23 cellular contexts compared by ENCODE assay signal in genomic region chr15:65336369-65336766, GRCh38. TPM values are rescaled to one million over a fixed set of nuclear protein-coding genes. Genes with fewer than 3 reads are reported as not detected.
DNase-seq lines count a peak whose midpoint lies in the region; ATAC-seq, FAIRE-seq and TF ChIP-seq lines count a peak whose summit lies in the region.
"Had no signal": no experiment of that assay in that cellular context is flagged by ENCODE, and none has a peak within 500 bp of the region (broad histone marks: within the 10 kb centered on the region; RNA-seq: fewer than 3 reads in every experiment).

No MANE protein-coding gene starts in this region.

- peaks cover 7% of the 10 kb centered on the region for H3K79me1 ChIP-seq in H1 (ENCODE audit: low read depth, low read length)

- H2AFZ ChIP-seq in H1 (ENCODE audit: low read length) (no peak overlapping the region), neural progenitor cell (replicated peaks) (no peak overlapping the region)

- TF ChIP-seq POLR2A in H1 (IDR thresholded peaks at IDR 0.05; ENCODE audit: control extremely low read depth in 1 of 2, low read depth in 2 of 2, low read length in 2 of 2) = no peak

- H3K4ac ChIP-seq in H1 (replicated peaks; ENCODE audit: insufficient read length, low read depth, low read length) = no peak overlapping the region

- no peak overlapping the region for H4K91ac ChIP-seq in H1 (replicated peaks; ENCODE audit: insufficient read length, low read length)

- WGBS in H1 (ENCODE audit: extremely low coverage in 1 of 2, insufficient coverage in 1 of 2, insufficient read length in 1 of 2, insufficient replicate concordance in 2 of 2, low coverage in 1 of 2, low lambda C conversion rate in 2 of 2, missing lambda C conversion rate in 1 of 2), 2 experiments = 46% methylated on average over 2 of the region's 2 CpGs; no CpG with 5 or more reads in 1 of the 2 experiments

- no peak overlapping the region for H3K4me3 ChIP-seq in H1 (ENCODE audit: extremely low read depth in 1 of 4, insufficient read depth in 2 of 4, low read depth in 3 of 4, low read length in 4 of 4)
- H3K4me3 ChIP-seq in neural progenitor cell = no peak overlapping the region
- H3K4me3 ChIP-seq: breast epithelium, coronary artery had no signal

- H3K18ac ChIP-seq in H1 (ENCODE audit: extremely low read depth, low read length) = no peak overlapping the region; the same call in 1 of the 2 replicates

- H3K56ac ChIP-seq in H1 (replicated peaks; ENCODE audit: insufficient read length, low read depth, low read length) = no peak overlapping the region

- CTCF ChIA-PET in H1 (lab: Charles Lee; ENCODE audit: partially characterized antibody) = interaction anchor here (0.6 to 5.5 kb wide), 20 partner anchors 10 to 85 kb away, joined by 3 to 50 read pairs (median 4); no protein-coding TSS in a partner anchor

- no peak overlapping the region for H2BK12ac ChIP-seq in H1 (ENCODE audit: low read depth, low read length)

- H3K27me3 ChIP-seq in H1 (replicated peaks in 1 of 4; ENCODE audit: control insufficient read depth in 3 of 4, extremely low read depth in 1 of 4, insufficient read depth in 3 of 4, low read length in 3 of 4) = no peaks in the 10 kb centered on the region
- H3K27me3 ChIP-seq in neural progenitor cell = no peaks in the 10 kb centered on the region
- H3K27me3 ChIP-seq: breast epithelium had no signal

- H3K14ac ChIP-seq in H1 (ENCODE audit: insufficient read length) = no peak overlapping the region

- H3K23me2 ChIP-seq in H1 (ENCODE audit: low read depth, low read length) = no peaks in the 10 kb centered on the region

- peak overlapping the region; percentile 90 for H3K27ac Mint-ChIP-seq in neural progenitor cell
- H3K27ac Mint-ChIP-seq: activated CD8-positive, alpha-beta T cell treated with anti-CD3 and anti-CD28 coated beads, Interleukin-2, amount 10 ng/mL, durations not matched to agents 7 days and 5 days had no signal

- peak; percentile 30 to 50; a peak in 3 of 4 replicates for TF ChIP-seq RAD21 in H1 (IDR thresholded peaks at IDR 0.05 in 1 of 2, conservative IDR thresholded peaks at IDR 0.05 in 1 of 2; ENCODE audit: low read depth in 2 of 2, low read length in 2 of 2)

- peaks cover 6% of the 10 kb centered on the region for H3K27me3 Mint-ChIP-seq in neural progenitor cell (ENCODE audit: insufficient read depth, low read depth)

- H3K4me2 ChIP-seq in H1 (ENCODE audit: insufficient read depth in 1 of 2, low read depth in 2 of 2, low read length in 2 of 2) = peak overlapping the region; percentile 38 to 41; a peak in 2 of 4 replicates
- peak overlapping the region; percentile 60 for H3K4me2 ChIP-seq in neural progenitor cell

- DNase-seq in DMS 273 (lab: John Stamatoyannopoulos, UW; ENCODE audit: unreplicated experiment) (peak; percentile 37), DMS 273 treated with DMSO at 0.1 percent for 48 hours (lab: John Stamatoyannopoulos, UW) (no peak), NCI-H69 (lab: John Stamatoyannopoulos, UW) (peak; percentile 72), H1 (ENCODE audit: low read depth in 1 of 2, low spot score in 2 of 2) (no peak), neural progenitor cell (ENCODE audit: low spot score) (peak; percentile 35), dermis blood vessel endothelial cell (no peak)
- DNase-seq: activated CD4-positive, CD25-positive, alpha-beta regulatory T cell treated with anti-CD3 and anti-CD28 coated beads, Interleukin-2, amount 50 U/mL, for 72 hours; activated CD8-positive, alpha-beta T cell treated with anti-CD3 and anti-CD28 coated beads, Interleukin-2, amount 10 ng/mL, durations not matched to agents 7 days and 5 days; DND-41; naive thymus-derived CD8-positive, alpha-beta T cell; NCI-H1417 treated with DMSO at 0.1 percent for 48 hours; stimulated activated CD4-positive, alpha-beta T cell treated with anti-CD3 and anti-CD28 coated beads, Interleukin-15, amount 100 ng/mL, for 24 hours; stimulated activated CD8-positive, alpha-beta memory T cell treated with anti-CD3 and anti-CD28 coated beads, Interleukin-4, amount 100 ng/mL, for 48 hours; trophoblast cell had no signal

- H3K27ac ChIP-seq in H1 (ENCODE audit: low read depth, low read length) (no peak overlapping the region), neural progenitor cell (no peak overlapping the region)
- H3K27ac ChIP-seq: 22Rv1, breast epithelium, coronary artery, HL-60 had no signal

- ATAC-seq in HG02973 (IDR thresholded peaks at IDR 0.05; ENCODE audit: unreplicated experiment) (no peak), HG02642 (IDR thresholded peaks at IDR 0.05; ENCODE audit: poor library complexity, unreplicated experiment) (no peak)
- ATAC-seq: activated CD8-positive, alpha-beta T cell treated with anti-CD3 and anti-CD28 coated beads, Interleukin-2, amount 10 ng/mL, durations not matched to agents 7 days and 5 days; HepG2; naive thymus-derived CD8-positive, alpha-beta T cell; sciatic nerve had no signal

- H2BK5ac ChIP-seq in H1 (ENCODE audit: low read depth, low read length) = 0 out of 2 replicates have a peak overlapping the region, but pooled peaks have one; percentile 41

- H3K4me1 ChIP-seq in H1 (replicated peaks in 1 of 4; ENCODE audit: control insufficient read depth in 3 of 4, insufficient read depth in 4 of 4, low read length in 3 of 4) (peaks cover 20 to 48% (median 37%) of the 10 kb centered on the region in 4 experiments), neural progenitor cell (peaks cover 72% of the 10 kb centered on the region)
- H3K4me1 ChIP-seq: breast epithelium had no signal

- peak overlapping the region; percentile 53 for H3K4me3 Mint-ChIP-seq in neural progenitor cell
- H3K4me3 Mint-ChIP-seq: activated CD8-positive, alpha-beta T cell treated with anti-CD3 and anti-CD28 coated beads, Interleukin-2, amount 10 ng/mL, durations not matched to agents 7 days and 5 days; naive thymus-derived CD8-positive, alpha-beta T cell had no signal

- H4K8ac ChIP-seq in H1 (ENCODE audit: extremely low read depth, insufficient read depth, low read length) = no peak overlapping the region

- H2BK120ac ChIP-seq in H1 (replicated peaks; ENCODE audit: low read depth, low read length) = no peak overlapping the region

- peaks cover 3% of the 10 kb centered on the region for H3K36me3 Mint-ChIP-seq in neural progenitor cell
- H3K36me3 Mint-ChIP-seq: naive thymus-derived CD8-positive, alpha-beta T cell had no signal

- TF ChIP-seq CTCF in H1 (IDR thresholded peaks at IDR 0.05; ENCODE audit: control extremely low read depth in 1 of 3, insufficient read depth in 1 of 3, low read depth in 1 of 3, low read length in 3 of 3) (peak in 2 of 3 experiments; percentile 28 to 38; a peak in 2 of 4 replicates), neural progenitor cell (IDR thresholded peaks at IDR 0.05) (no peak)

- peaks cover 71% of the 10 kb centered on the region for H3K4me1 Mint-ChIP-seq in neural progenitor cell

- no peak overlapping the region for H2AK5ac ChIP-seq in H1 (ENCODE audit: low read depth, low read length)

- no peaks in the 10 kb centered on the region for H3K9me3 ChIP-seq in H1 (ENCODE audit: insufficient read depth in 2 of 2, low read depth in 1 of 2, low read length in 1 of 2)
- H3K9me3 ChIP-seq in neural progenitor cell (ENCODE audit: low read depth) = no peaks in the 10 kb centered on the region
- H3K9me3 ChIP-seq: breast epithelium had no signal

- peak; percentile 75 for FAIRE-seq in H1 (lab: Jason Lieb, UNC)
- FAIRE-seq: HepG2 had no signal

- H3F3A ChIP-seq in neural progenitor cell (ENCODE audit: low read depth) = peaks cover 33% of the 10 kb centered on the region

- H2BK15ac ChIP-seq in H1 (ENCODE audit: low read length) = no peak overlapping the region

- no peaks in the 10 kb centered on the region for H3K9me3 Mint-ChIP-seq in neural progenitor cell
- H3K9me3 Mint-ChIP-seq: naive thymus-derived CD8-positive, alpha-beta T cell had no signal

- H3K9ac ChIP-seq in H1 (replicated peaks in 1 of 4; ENCODE audit: extremely low read depth in 1 of 4, low read depth in 3 of 4, low read length in 3 of 4) (no peak overlapping the region), neural progenitor cell (no peak overlapping the region)

- no peak overlapping the region for H3K23ac ChIP-seq in H1 (ENCODE audit: insufficient read length)

- no peak overlapping the region for H2BK20ac ChIP-seq in H1 (ENCODE audit: low read length)

- H4K20me1 ChIP-seq in H1 (replicated peaks in 1 of 2; ENCODE audit: control insufficient read depth in 1 of 2, insufficient read depth in 2 of 2, low read length in 2 of 2) (peaks cover 4 to 8% of the 10 kb centered on the region in 2 experiments), neural progenitor cell (ENCODE audit: low read depth) (peaks cover 29% of the 10 kb centered on the region)

- POLR2A ChIA-PET in H1 (lab: Charles Lee; ENCODE audit: partially characterized antibody) = interaction anchor here (0.6 to 3.7 kb wide), 11 partner anchors 10 to 41 kb away, joined by 3 to 20 read pairs (median 4); partner anchors contain the start of genes IGDCC3 and RNU5B-1

- no peak overlapping the region for H4K5ac ChIP-seq in H1 (ENCODE audit: insufficient read length, low read depth, low read length)

- no peaks in the 10 kb centered on the region; a peak in 2 of 8 replicates for H3K36me3 ChIP-seq in H1 (ENCODE audit: control insufficient read depth in 2 of 4, insufficient read depth in 4 of 4, low read length in 3 of 4)
- H3K36me3 ChIP-seq in neural progenitor cell = no peaks in the 10 kb centered on the region
- H3K36me3 ChIP-seq: breast epithelium had no signal

- H3K79me2 ChIP-seq in H1 (ENCODE audit: control insufficient read depth in 1 of 2, insufficient read depth in 2 of 2, low read length in 2 of 2) = no peaks in the 10 kb centered on the region; a peak in 1 of 4 replicates
- H3K79me2 ChIP-seq in neural progenitor cell (ENCODE audit: low read depth) = no peaks in the 10 kb centered on the region

- TF ChIP-seq EP300 in H1 (IDR thresholded peaks at IDR 0.05; ENCODE audit: borderline replicate concordance in 1 of 2, low read depth in 2 of 2, low read length in 2 of 2) = no peak

RNA-seq across cellular contexts. Expression of gene RNU5B-1, which starts 31.9 kb away (rescaled TPM):
- not detected in 2 replicates for total RNA-seq in H1 (2021; fragmentation: NEBNext Ultra II Directional; extraction: Animal tissue kit (Norgen Biotek cat#: 25700))
- not detected in 2 replicates for polyA plus RNA-seq in H1 (2011; rRNA removed)
- polyA plus RNA-seq in H1 (2011; cell fraction: cytosol; rRNA removed) = not detected
- not detected for polyA plus RNA-seq in H1 (2011; cell fraction: nucleus; rRNA removed)
- not detected in 4 replicates for polyA plus RNA-seq in H1 (2012, experiment 1 of 2)
- not detected for polyA plus RNA-seq in H1 (2012, experiment 2 of 2)
- not detected for polyA plus RNA-seq in H1 (2013, experiment 1 of 2)
- polyA plus RNA-seq in H1 (2013, experiment 2 of 2) = not detected
- polyA minus RNA-seq in H1 (2011; rRNA and poly(A)+ RNA removed) = under 0.01 TPM in 2 replicates
- 649 TPM for polyA minus RNA-seq in H1 (2011; cell fraction: cytosol; rRNA and poly(A)+ RNA removed)
- polyA minus RNA-seq in H1 (2011; cell fraction: nucleus; rRNA and poly(A)+ RNA removed) = under 0.01 TPM
- total RNA-seq in neural progenitor cell (ENCODE audit: low replicate concordance) = not detected in 2 replicates
- not detected in 2 replicates for total RNA-seq in dermis blood vessel endothelial cell
- total RNA-seq: breast epithelium, M059J had no signal
- polyA plus RNA-seq: HepG2; naive thymus-derived CD8-positive, alpha-beta T cell had no signal

RNA-seq across cellular contexts. Expression of gene RNU5A-1, which starts 40.5 kb away (rescaled TPM):
- not detected in 2 replicates for total RNA-seq in H1 (2021; fragmentation: NEBNext Ultra II Directional; extraction: Animal tissue kit (Norgen Biotek cat#: 25700))
- polyA plus RNA-seq in H1 (2011; rRNA removed) = not detected in 2 replicates
- polyA plus RNA-seq in H1 (2011; cell fraction: cytosol; rRNA removed) = not detected
- not detected for polyA plus RNA-seq in H1 (2011; cell fraction: nucleus; rRNA removed)
- polyA plus RNA-seq in H1 (2012, experiment 1 of 2) = not detected in 4 replicates
- not detected for polyA plus RNA-seq in H1 (2012, experiment 2 of 2)
- not detected for polyA plus RNA-seq in H1 (2013, experiment 1 of 2)
- not detected for polyA plus RNA-seq in H1 (2013, experiment 2 of 2)
- under 0.01 TPM in 2 replicates for polyA minus RNA-seq in H1 (2011; rRNA and poly(A)+ RNA removed)
- polyA minus RNA-seq in H1 (2011; cell fraction: cytosol; rRNA and poly(A)+ RNA removed) = not detected
- polyA minus RNA-seq in H1 (2011; cell fraction: nucleus; rRNA and poly(A)+ RNA removed) = under 0.01 TPM
- not detected in 2 replicates for total RNA-seq in neural progenitor cell (ENCODE audit: low replicate concordance)
- total RNA-seq in dermis blood vessel endothelial cell = not detected in 2 replicates
- total RNA-seq: activated CD8-positive, alpha-beta T cell treated with anti-CD3 and anti-CD28 coated beads, Interleukin-2, amount 10 ng/mL, durations not matched to agents 7 days and 5 days; breast epithelium; M059J; naive thymus-derived CD8-positive, alpha-beta T cell; sciatic nerve had no signal
- polyA plus RNA-seq: HepG2; naive thymus-derived CD8-positive, alpha-beta T cell had no signal

RNA-seq across cellular contexts. Expression of gene IGDCC3, which starts 41.4 kb away (rescaled TPM):
- total RNA-seq in H1 (2021; fragmentation: NEBNext Ultra II Directional; extraction: Animal tissue kit (Norgen Biotek cat#: 25700)) = 45.7 and 45.9 TPM in 2 replicates
- polyA plus RNA-seq in H1 (2011; rRNA removed) = 26.8 and 42.3 TPM in 2 replicates
- polyA plus RNA-seq in H1 (2011; cell fraction: cytosol; rRNA removed) = 23.3 TPM
- 49.4 TPM for polyA plus RNA-seq in H1 (2011; cell fraction: nucleus; rRNA removed)
- 26.5 to 37.1 TPM (median 35.2 TPM) in 4 replicates for polyA plus RNA-seq in H1 (2012, experiment 1 of 2)
- polyA plus RNA-seq in H1 (2012, experiment 2 of 2) = 29.5 TPM
- polyA plus RNA-seq in H1 (2013, experiment 1 of 2) = 57.5 TPM
- 60.3 TPM for polyA plus RNA-seq in H1 (2013, experiment 2 of 2)
- polyA minus RNA-seq in H1 (2011; rRNA and poly(A)+ RNA removed) = 22.4 and 28.5 TPM in 2 replicates
- polyA minus RNA-seq in H1 (2011; cell fraction: cytosol; rRNA and poly(A)+ RNA removed) = 26.4 TPM
- 23.6 TPM for polyA minus RNA-seq in H1 (2011; cell fraction: nucleus; rRNA and poly(A)+ RNA removed)
- total RNA-seq in neural progenitor cell (ENCODE audit: low replicate concordance) (15.8 and 29.4 TPM in 2 replicates), dermis blood vessel endothelial cell (not detected in 2 replicates)
- total RNA-seq: activated CD8-positive, alpha-beta T cell treated with anti-CD3 and anti-CD28 coated beads, Interleukin-2, amount 10 ng/mL, durations not matched to agents 7 days and 5 days; M059J; naive thymus-derived CD8-positive, alpha-beta T cell; sciatic nerve had no signal
- polyA plus RNA-seq: naive thymus-derived CD8-positive, alpha-beta T cell had no signal

RNA-seq across cellular contexts. Expression of gene PARP16, which starts 49.7 kb away (rescaled TPM):
- total RNA-seq in H1 (2021; fragmentation: NEBNext Ultra II Directional; extraction: Animal tissue kit (Norgen Biotek cat#: 25700)) = 3.7 and 5.0 TPM in 2 replicates
- polyA plus RNA-seq in H1 (2011; rRNA removed) = 3.7 and 3.8 TPM in 2 replicates
- polyA plus RNA-seq in H1 (2011; cell fraction: cytosol; rRNA removed) = 4.1 TPM
- 3.2 TPM for polyA plus RNA-seq in H1 (2011; cell fraction: nucleus; rRNA removed)
- 4.0 to 4.4 TPM (median 4.1 TPM) in 4 replicates for polyA plus RNA-seq in H1 (2012, experiment 1 of 2)
- 4.1 TPM for polyA plus RNA-seq in H1 (2012, experiment 2 of 2)
- polyA plus RNA-seq in H1 (2013, experiment 1 of 2) = 3.3 TPM
- 3.8 TPM for polyA plus RNA-seq in H1 (2013, experiment 2 of 2)
- 4.2 and 4.4 TPM in 2 replicates for polyA minus RNA-seq in H1 (2011; rRNA and poly(A)+ RNA removed)
- polyA minus RNA-seq in H1 (2011; cell fraction: cytosol; rRNA and poly(A)+ RNA removed) = 4.0 TPM
- 7.2 TPM for polyA minus RNA-seq in H1 (2011; cell fraction: nucleus; rRNA and poly(A)+ RNA removed)
- total RNA-seq in neural progenitor cell (ENCODE audit: low replicate concordance) (5.7 and 9.4 TPM in 2 replicates), dermis blood vessel endothelial cell (2.0 and 3.0 TPM in 2 replicates)

Comparison
In these comparisons a context has a peak if more than half of its experiments do, and no peak if none do; other contexts are left out.
1. DNase-seq: peak in DMS 273 (single experiment), NCI-H69 (single experiment) and neural progenitor cell (single experiment); none in DMS 273 treated with DMSO at 0.1 percent for 48 hours (single experiment), H1 (0 of 2) and dermis blood vessel endothelial cell (single experiment).
2. RNA of gene IGDCC3, which starts 41.4 kb away (total RNA-seq): 45.7 to 45.9 TPM in H1 and 15.8 to 29.4 TPM in neural progenitor cell; not detected in dermis blood vessel endothelial cell; every median in the first group is over 10 times any median in the second.